11 cellular contexts compared by ENCODE assay signal in genomic region chr9:112048924-112049785, GRCh38.
A peak's percentile ranks its signal among the peaks of the same experiment; 100 is the strongest.
DNase-seq lines count a peak whose midpoint lies in the region; ATAC-seq and TF ChIP-seq lines count a peak whose summit lies in the region.
"Had no signal": no experiment of that assay in that cellular context is flagged by ENCODE, and none has a peak within 500 bp of the region (broad histone marks: within the 10 kb centered on the region; RNA-seq: fewer than 3 reads in every experiment).

No MANE protein-coding gene starts in this region.

- H2BK5ac ChIP-seq in neuronal stem cell (ENCODE audit: low read length), result no peak overlapping the region

- H3K9me3 Mint-ChIP-seq in mesothelial cell of epicardium, result peaks cover 17% of the 10 kb centered on the region
- peaks cover 4% of the 10 kb centered on the region for H3K9me3 Mint-ChIP-seq in activated T-helper 17 cell treated with anti-CD3 and anti-CD28 coated beads, Interleukin-2, amount 50 U/mL, for 72 hours

- H3K4me3 Mint-ChIP-seq in mesothelial cell of epicardium, result no peak overlapping the region
- no peak overlapping the region for H3K4me3 Mint-ChIP-seq in activated T-helper 17 cell treated with anti-CD3 and anti-CD28 coated beads, Interleukin-2, amount 50 U/mL, for 72 hours
- H3K4me3 Mint-ChIP-seq: activated CD4-positive, alpha-beta memory T cell treated with anti-CD3 and anti-CD28 coated beads for 36 hours had no signal

- no peak overlapping the region for H2AFZ ChIP-seq in neuronal stem cell (ENCODE audit: low read length)

- ATAC-seq in Right ventricle myocardium inferior, result peak; percentile 22
- peak; percentile 74 for ATAC-seq in aorta (ENCODE audit: low FRiP score)
- ATAC-seq in activated T-helper 17 cell treated with anti-CD3 and anti-CD28 coated beads, Interleukin-2, amount 50 U/mL, for 72 hours (replicated peaks), result no peak
- ATAC-seq: A549 had no signal

- no peak overlapping the region for H3K14ac ChIP-seq in neuronal stem cell (ENCODE audit: low read length)

- H3K23ac ChIP-seq in neuronal stem cell (ENCODE audit: low read depth, low read length, poor library complexity), result no peak overlapping the region

- H3K4me3 ChIP-seq in breast epithelium (no peak overlapping the region), aorta (ENCODE audit: low read length in 2 of 2) (no peak overlapping the region), neuronal stem cell (ENCODE audit: low read length in 2 of 2) (no peak overlapping the region)
- H3K4me3 ChIP-seq: A549 had no signal

- WGBS in aorta, 2 donors, result 19 to 24% methylated on average over 11 of the region's 11 CpGs
- WGBS in neuronal stem cell (ENCODE audit: extremely low coverage in 2 of 2, insufficient read length in 2 of 2, insufficient replicate concordance in 1 of 2), 2 donors, result no CpG with 5 or more reads among the region's 11 CpGs

- H2AK5ac ChIP-seq in neuronal stem cell (ENCODE audit: low read depth, low read length), result no peak overlapping the region

- DNase-seq in Right ventricle myocardium inferior (ENCODE audit: missing footprints) (no peak), cardiac septum (ENCODE audit: low spot score) (no peak), breast epithelium (ENCODE audit: low spot score in 2 of 2) (no peak), mesothelial cell of epicardium (ENCODE audit: low spot score in 2 of 2, unreplicated experiment in 2 of 2) (no peak), aorta (no peak), neuronal stem cell (ENCODE audit: low spot score) (no peak), DMS79 (lab: John Stamatoyannopoulos, UW) (no peak)
- DNase-seq: activated CD4-positive, alpha-beta memory T cell treated with anti-CD3 and anti-CD28 coated beads for 36 hours; NCI-H226 had no signal

- H2BK120ac ChIP-seq in neuronal stem cell (ENCODE audit: low read depth, low read length), result no peak overlapping the region

- peak overlapping the region; percentile 47 for H3K27ac Mint-ChIP-seq in mesothelial cell of epicardium
- no peak overlapping the region for H3K27ac Mint-ChIP-seq in activated T-helper 17 cell treated with anti-CD3 and anti-CD28 coated beads, Interleukin-2, amount 50 U/mL, for 72 hours
- H3K27ac Mint-ChIP-seq: activated CD4-positive, alpha-beta memory T cell treated with anti-CD3 and anti-CD28 coated beads for 36 hours had no signal

- H3K9me3 ChIP-seq in breast epithelium (no peaks in the 10 kb centered on the region), aorta (ENCODE audit: control insufficient read depth, low read length) (no peaks in the 10 kb centered on the region), neuronal stem cell (replicated peaks in 1 of 2; ENCODE audit: control insufficient read depth in 2 of 2, insufficient read depth in 1 of 2, low read depth in 1 of 2, low read length in 2 of 2) (peaks cover 0 to 2% of the 10 kb centered on the region in 2 donors)

- no peak overlapping the region for H2BK15ac ChIP-seq in neuronal stem cell (ENCODE audit: low read length)

- intact Hi-C loops in Right ventricle myocardium inferior (cut with DNase I) (no loop called here), cardiac septum (cut with DNase I) (no loop called here), breast epithelium (cut with DNase I; ENCODE audit: low total_unique reads) (no loop called here), aorta (cut with DNase I) (loop anchor here in 1 of 2 donors (5.0 kb wide), 1 partner anchor 37 kb away; no protein-coding TSS in a partner anchor)

- no peak overlapping the region for H4K91ac ChIP-seq in neuronal stem cell (ENCODE audit: low read depth, low read length, poor library complexity)

- H3K4me2 ChIP-seq in neuronal stem cell (ENCODE audit: insufficient read depth, low read length, poor library complexity, severe bottlenecking), result no peak overlapping the region
- H3K4me2 ChIP-seq: A549 had no signal

- H3K36me3 ChIP-seq in breast epithelium (no peaks in the 10 kb centered on the region), aorta (ENCODE audit: control insufficient read depth in 1 of 2, insufficient read depth in 2 of 2, low read length in 1 of 2) (no peaks in the 10 kb centered on the region), neuronal stem cell (replicated peaks in 1 of 2; ENCODE audit: control insufficient read depth in 2 of 2, insufficient read depth in 2 of 2, low read length in 2 of 2) (no peaks in the 10 kb centered on the region)

- no peak overlapping the region for H3K9ac ChIP-seq in neuronal stem cell (ENCODE audit: low read depth, low read length, poor library complexity)

- TF ChIP-seq CTCF in breast epithelium (IDR thresholded peaks at IDR 0.05) (no peak), mesothelial cell of epicardium (IDR thresholded peaks at IDR 0.05; ENCODE audit: unreplicated experiment) (no peak)

- H2BK12ac ChIP-seq in neuronal stem cell (ENCODE audit: low read length), result no peak overlapping the region

- peaks cover 18% of the 10 kb centered on the region for H3K4me1 Mint-ChIP-seq in mesothelial cell of epicardium
- H3K4me1 Mint-ChIP-seq in activated T-helper 17 cell treated with anti-CD3 and anti-CD28 coated beads, Interleukin-2, amount 50 U/mL, for 72 hours, result peaks cover 5% of the 10 kb centered on the region

- no peak overlapping the region for H4K8ac ChIP-seq in neuronal stem cell (ENCODE audit: low read depth, low read length)

- H3K79me1 ChIP-seq in neuronal stem cell (ENCODE audit: low read depth, low read length), result no peaks in the 10 kb centered on the region

- H3K4me1 ChIP-seq in breast epithelium (peaks cover 7 to 9% of the 10 kb centered on the region in 2 donors), aorta (ENCODE audit: control insufficient read depth in 1 of 2, insufficient read depth in 2 of 2, low read length in 2 of 2) (peaks cover 4 to 6% of the 10 kb centered on the region in 2 donors), neuronal stem cell (ENCODE audit: control insufficient read depth in 2 of 2, insufficient read depth in 1 of 2, low read depth in 1 of 2, low read length in 2 of 2) (no peaks in the 10 kb centered on the region)

- no peak overlapping the region for H3K4ac ChIP-seq in neuronal stem cell (ENCODE audit: low read length)

- H3K27me3 ChIP-seq in breast epithelium (no peaks in the 10 kb centered on the region), aorta (ENCODE audit: control insufficient read depth in 1 of 2, insufficient read depth in 2 of 2, low read length in 1 of 2) (no peaks in the 10 kb centered on the region), neuronal stem cell (ENCODE audit: control insufficient read depth in 3 of 3, insufficient read depth in 3 of 3, low read depth in 1 of 3, low read length in 3 of 3) (no peaks in the 10 kb centered on the region)

- H3K27ac ChIP-seq in breast epithelium (peak overlapping the region; percentile 4 to 84), aorta (ENCODE audit: low read depth in 1 of 2, low read length in 2 of 2) (no peak overlapping the region), neuronal stem cell (replicated peaks; ENCODE audit: low read length) (no peak overlapping the region)

- TF ChIP-seq POLR2A in breast epithelium (IDR thresholded peaks at IDR 0.05), result no peak

- H3K27me3 Mint-ChIP-seq in mesothelial cell of epicardium (ENCODE audit: low read depth), result no peaks in the 10 kb centered on the region
- no peaks in the 10 kb centered on the region for H3K27me3 Mint-ChIP-seq in activated T-helper 17 cell treated with anti-CD3 and anti-CD28 coated beads, Interleukin-2, amount 50 U/mL, for 72 hours
- H3K27me3 Mint-ChIP-seq: activated CD4-positive, alpha-beta memory T cell treated with anti-CD3 and anti-CD28 coated beads for 36 hours had no signal

- H3K36me3 Mint-ChIP-seq in mesothelial cell of epicardium, result peaks cover 32% of the 10 kb centered on the region
- H3K36me3 Mint-ChIP-seq in activated T-helper 17 cell treated with anti-CD3 and anti-CD28 coated beads, Interleukin-2, amount 50 U/mL, for 72 hours (ENCODE audit: low read depth), result no peaks in the 10 kb centered on the region

- no peak overlapping the region for H3K18ac ChIP-seq in neuronal stem cell (ENCODE audit: low read length)

Comparison
In these comparisons a context has a peak if more than half of its experiments do, and no peak if none do; other contexts are left out.
1. H3K27ac ChIP-seq: peak in breast epithelium (2 of 2); none in aorta (0 of 2) and neuronal stem cell (single experiment).